In the genomic region with DNA sequence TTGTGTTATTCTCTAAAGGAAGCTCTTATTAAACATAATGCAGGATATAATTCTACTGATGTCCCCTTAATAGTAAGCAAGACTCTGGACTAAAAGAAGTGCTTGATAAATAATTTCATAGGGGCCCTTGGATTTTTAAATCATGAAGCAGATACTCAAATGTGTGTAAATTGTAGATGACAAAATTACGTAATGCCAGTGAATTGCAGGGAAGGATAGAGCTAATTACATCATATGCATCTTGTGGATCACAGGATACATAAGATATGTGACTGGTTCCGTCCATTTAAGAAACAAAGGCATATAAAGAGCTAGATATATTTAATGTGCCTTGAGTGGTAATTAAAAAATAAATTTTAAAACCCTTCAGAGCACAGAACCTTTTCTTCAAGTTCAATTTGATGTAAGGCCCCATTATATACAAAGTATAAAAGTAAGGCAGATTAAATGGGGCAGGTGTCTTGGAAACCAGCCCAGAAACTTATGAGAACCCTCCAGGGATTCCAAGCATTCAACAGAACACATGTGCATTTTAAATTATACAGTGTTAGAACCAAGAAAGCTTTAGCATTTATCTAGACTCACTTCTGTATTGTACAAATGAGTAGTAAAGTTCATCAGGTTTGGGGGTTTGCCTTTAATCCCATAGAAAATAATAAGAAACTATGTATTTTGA, we compare ENCODE assay signal across 27 cellular contexts.
DNase-seq lines count a peak whose midpoint lies in the region; ATAC-seq and TF ChIP-seq lines count a peak whose summit lies in the region.
"Had no signal": no experiment of that assay in that cellular context is flagged by ENCODE, and none has a peak within 500 bp of the region (broad histone marks: within the 10 kb centered on the region; RNA-seq: fewer than 3 reads in every experiment).

No MANE protein-coding gene starts in this region.

- no peak overlapping the region for H3K27ac Mint-ChIP-seq in activated naive CD4-positive, alpha-beta T cell treated with anti-CD3 and anti-CD28 coated beads, Interleukin-2, amount 10 ng/mL, durations not matched to agents 7 days and 5 days
- no peak overlapping the region for H3K27ac Mint-ChIP-seq in natural killer cell treated with Interleukin-12 subunit alpha and Interleukin-12 subunit beta and Interleukin-15 and Interleukin-18, amount 100 ng/mL, for 72 hours
- H3K27ac Mint-ChIP-seq: activated B cell treated with CpG ODN at 0.5 μM for 24 hours; activated naive CD4-positive, alpha-beta T cell treated with anti-CD3 and anti-CD28 coated beads, Interleukin-2, amount 50 U/mL, for 24 hours; CD4-positive, alpha-beta memory T cell; dendritic cell treated with granulocyte-macrophage colony-stimulating factor and Interleukin-4, amounts not matched to agents 40 ng/mL and 50 ng/mL, for 4 days; HFFc6; IgD-negative memory B cell; type B pancreatic cell had no signal

- intact Hi-C loops in lower leg skin (cut with DNase I; ENCODE audit: low total_unique reads): no loop called here

- H3K4me3 ChIP-seq in fibroblast of mammary gland (ENCODE audit: control insufficient read depth, low read depth, low read length) (no peak overlapping the region), lower leg skin (ENCODE audit: low read depth, poor library complexity, severe bottlenecking) (no peak overlapping the region)
- H3K4me3 ChIP-seq: GM23248, skin epidermis had no signal

- DNase-seq in DMS79 treated with DMSO at 0.1 percent for 48 hours (lab: John Stamatoyannopoulos, UW) (peak; percentile 66), NAMALWA (ENCODE audit: low spot score) (peak; percentile 21), NCI-H69 (lab: John Stamatoyannopoulos, UW) (peak; percentile 94), fibroblast of mammary gland (ENCODE audit: low read depth) (peak; percentile 20), lower leg skin (ENCODE audit: low spot score in 2 of 2) (no peak)
- DNase-seq in activated naive CD4-positive, alpha-beta T cell treated with anti-CD3 and anti-CD28 coated beads, Interleukin-2, amount 10 ng/mL, durations not matched to agents 7 days and 5 days: no peak
- no peak for DNase-seq in natural killer cell treated with Interleukin-12 subunit alpha and Interleukin-12 subunit beta and Interleukin-15 and Interleukin-18, amount 100 ng/mL, for 72 hours (ENCODE audit: low spot score)
- DNase-seq in effector CD8-positive, alpha-beta T cell (lab: John Stamatoyannopoulos, UW): no peak
- DNase-seq: activated B cell treated with CpG ODN at 0.5 μM for 24 hours; activated CD4-positive, alpha-beta T cell treated with anti-CD3 and anti-CD28 coated beads, Interleukin-2, amount 50 U/mL, for 4 hours; caudate nucleus; CD4-positive, alpha-beta memory T cell; DMS153; GF-D8; GM23248; head of caudate nucleus; HFFc6; left cardiac atrium; mesenchymal stem cell; NCI-H187 treated with DMSO at 0.1 percent for 48 hours; NCI-H526 treated with DMSO at 0.1 percent for 48 hours; T-helper 9 cell had no signal

- no peak for TF ChIP-seq POLR2A in lower leg skin (IDR thresholded peaks at IDR 0.05)

- H3K9me3 Mint-ChIP-seq in activated naive CD4-positive, alpha-beta T cell treated with anti-CD3 and anti-CD28 coated beads, Interleukin-2, amount 10 ng/mL, durations not matched to agents 7 days and 5 days: no peaks in the 10 kb centered on the region
- peaks cover 4% of the 10 kb centered on the region for H3K9me3 Mint-ChIP-seq in natural killer cell treated with Interleukin-12 subunit alpha and Interleukin-12 subunit beta and Interleukin-15 and Interleukin-18, amount 100 ng/mL, for 72 hours
- H3K9me3 Mint-ChIP-seq: activated B cell treated with CpG ODN at 0.5 μM for 24 hours; dendritic cell treated with granulocyte-macrophage colony-stimulating factor and Interleukin-4, amounts not matched to agents 40 ng/mL and 50 ng/mL, for 4 days; HFFc6; IgD-negative memory B cell; type B pancreatic cell had no signal

- 45 to 50% methylated on average over 2 of the region's 2 CpGs for WGBS in lower leg skin, 2 donors

- H3K4me3 Mint-ChIP-seq in activated naive CD4-positive, alpha-beta T cell treated with anti-CD3 and anti-CD28 coated beads, Interleukin-2, amount 10 ng/mL, durations not matched to agents 7 days and 5 days: no peak overlapping the region
- H3K4me3 Mint-ChIP-seq in natural killer cell treated with Interleukin-12 subunit alpha and Interleukin-12 subunit beta and Interleukin-15 and Interleukin-18, amount 100 ng/mL, for 72 hours: no peak overlapping the region
- H3K4me3 Mint-ChIP-seq: activated B cell treated with CpG ODN at 0.5 μM for 24 hours; activated naive CD4-positive, alpha-beta T cell treated with anti-CD3 and anti-CD28 coated beads, Interleukin-2, amount 50 U/mL, for 24 hours; CD4-positive, alpha-beta memory T cell; dendritic cell treated with granulocyte-macrophage colony-stimulating factor and Interleukin-4, amounts not matched to agents 40 ng/mL and 50 ng/mL, for 4 days; HFFc6; IgD-negative memory B cell; type B pancreatic cell had no signal

- ATAC-seq in natural killer cell treated with Interleukin-12 subunit alpha and Interleukin-12 subunit beta and Interleukin-15 and Interleukin-18, amount 100 ng/mL, for 72 hours: no peak
- ATAC-seq: left cardiac atrium had no signal

- no peaks in the 10 kb centered on the region for H3K27me3 Mint-ChIP-seq in activated naive CD4-positive, alpha-beta T cell treated with anti-CD3 and anti-CD28 coated beads, Interleukin-2, amount 10 ng/mL, durations not matched to agents 7 days and 5 days
- no peaks in the 10 kb centered on the region for H3K27me3 Mint-ChIP-seq in natural killer cell treated with Interleukin-12 subunit alpha and Interleukin-12 subunit beta and Interleukin-15 and Interleukin-18, amount 100 ng/mL, for 72 hours
- H3K27me3 Mint-ChIP-seq: activated B cell treated with CpG ODN at 0.5 μM for 24 hours; activated naive CD4-positive, alpha-beta T cell treated with anti-CD3 and anti-CD28 coated beads, Interleukin-2, amount 50 U/mL, for 24 hours; type B pancreatic cell had no signal

- no peaks in the 10 kb centered on the region for H3K36me3 Mint-ChIP-seq in activated naive CD4-positive, alpha-beta T cell treated with anti-CD3 and anti-CD28 coated beads, Interleukin-2, amount 10 ng/mL, durations not matched to agents 7 days and 5 days
- no peaks in the 10 kb centered on the region for H3K36me3 Mint-ChIP-seq in natural killer cell treated with Interleukin-12 subunit alpha and Interleukin-12 subunit beta and Interleukin-15 and Interleukin-18, amount 100 ng/mL, for 72 hours
- H3K36me3 Mint-ChIP-seq: activated naive CD4-positive, alpha-beta T cell treated with anti-CD3 and anti-CD28 coated beads, Interleukin-2, amount 50 U/mL, for 24 hours; CD4-positive, alpha-beta memory T cell; IgD-negative memory B cell; type B pancreatic cell had no signal

- no peaks in the 10 kb centered on the region for H3K4me1 Mint-ChIP-seq in activated naive CD4-positive, alpha-beta T cell treated with anti-CD3 and anti-CD28 coated beads, Interleukin-2, amount 10 ng/mL, durations not matched to agents 7 days and 5 days
- peaks cover 11 to 14% of the 10 kb centered on the region in 2 donors for H3K4me1 Mint-ChIP-seq in natural killer cell treated with Interleukin-12 subunit alpha and Interleukin-12 subunit beta and Interleukin-15 and Interleukin-18, amount 100 ng/mL, for 72 hours (ENCODE audit: low read depth in 2 of 2)
- H3K4me1 Mint-ChIP-seq: activated B cell treated with CpG ODN at 0.5 μM for 24 hours; activated naive CD4-positive, alpha-beta T cell treated with anti-CD3 and anti-CD28 coated beads, Interleukin-2, amount 50 U/mL, for 24 hours; CD4-positive, alpha-beta memory T cell; IgD-negative memory B cell had no signal

- TF ChIP-seq CTCF in fibroblast of mammary gland (conservative IDR thresholded peaks at IDR 0.05; ENCODE audit: control insufficient read depth, insufficient read depth, low read depth, low read length) (no peak), lower leg skin (IDR thresholded peaks at IDR 0.05) (no peak)

- CTCF ChIA-PET in activated naive CD4-positive, alpha-beta T cell treated with anti-CD3 and anti-CD28 coated beads, Interleukin-2, amount 10 ng/mL, durations not matched to agents 7 days and 5 days (lab: Charles Lee): no interaction called here

Comparison
In these comparisons a context has a peak if more than half of its experiments do, and no peak if none do; other contexts are left out.
1. DNase-seq: peak in DMS79 treated with DMSO at 0.1 percent for 48 hours (single experiment), NAMALWA (single experiment), NCI-H69 (single experiment) and fibroblast of mammary gland (single experiment); none in activated naive CD4-positive, alpha-beta T cell treated with anti-CD3 and anti-CD28 coated beads, Interleukin-2, amount 10 ng/mL, durations not matched to agents 7 days and 5 days (single experiment), natural killer cell treated with Interleukin-12 subunit alpha and Interleukin-12 subunit beta and Interleukin-15 and Interleukin-18, amount 100 ng/mL, for 72 hours (single experiment), lower leg skin (0 of 2) and effector CD8-positive, alpha-beta T cell (single experiment).